ENCODE assay signal across 18 cellular contexts in the genomic region with DNA sequence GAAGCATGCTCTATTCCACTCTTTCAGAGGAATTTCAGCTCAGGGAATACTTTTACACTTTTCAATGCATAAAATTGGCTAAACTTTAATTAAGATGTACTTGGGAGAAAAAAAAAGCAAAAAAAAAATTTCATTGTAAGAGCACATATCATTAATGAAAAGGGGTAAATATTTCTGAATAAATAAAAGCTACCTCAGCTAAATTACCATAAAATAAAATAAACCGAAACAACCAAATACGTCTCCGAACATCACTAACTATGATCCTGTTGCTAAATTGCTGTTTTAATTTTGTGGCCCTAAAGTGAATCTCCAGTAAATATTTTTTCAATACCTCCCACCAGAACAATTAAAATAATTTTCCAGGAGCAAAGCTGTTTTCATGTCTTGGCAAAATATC.
DNase-seq lines count a peak whose midpoint lies in the region; ATAC-seq and TF ChIP-seq lines count a peak whose summit lies in the region.
"Had no signal": no experiment of that assay in that cellular context is flagged by ENCODE, and none has a peak within 500 bp of the region (broad histone marks: within the 10 kb centered on the region; RNA-seq: fewer than 3 reads in every experiment).

No MANE protein-coding gene starts in this region.

- H3K4me3 Mint-ChIP-seq in endodermal cell, result no peak overlapping the region
- H3K4me3 Mint-ChIP-seq: CD8-positive, alpha-beta T cell had no signal

- H2AFZ ChIP-seq in fibroblast of lung (ENCODE audit: low read length), result no peak overlapping the region

- DNase-seq in RWPE2 (ENCODE audit: low spot score) (no peak), fibroblast of lung (ENCODE audit: low read depth in 2 of 2) (no peak), posterior vena cava (ENCODE audit: low spot score) (no peak), endodermal cell (no peak), DMS79 (lab: John Stamatoyannopoulos, UW) (no peak)
- DNase-seq: CD8-positive, alpha-beta T cell; GDM1; GOT3; MV-4-11; NCI-H1417 treated with DMSO at 0.1 percent for 48 hours; NCI-H2171; NCI-H446; OCI-M1; SJCRH30 had no signal

- H3K4me3 ChIP-seq in HUES48 (ENCODE audit: low read depth, low read length) (no peak overlapping the region), RWPE2 (ENCODE audit: severe bottlenecking) (no peak overlapping the region), fibroblast of lung (replicated peaks in 1 of 4; ENCODE audit: control extremely low read depth in 1 of 4, insufficient read depth in 1 of 4, low read depth in 3 of 4, low read length in 4 of 4) (no peak overlapping the region), skeletal muscle satellite cell (ENCODE audit: low read length) (no peak overlapping the region), endodermal cell (ENCODE audit: low read length) (no peak overlapping the region)
- H3K4me3 ChIP-seq: BLaER1, SJCRH30 had no signal

- H3K27me3 ChIP-seq in HUES48 (ENCODE audit: control insufficient read depth, insufficient read depth, low read length) (no peaks in the 10 kb centered on the region), RWPE2 (ENCODE audit: insufficient read depth, poor library complexity, severe bottlenecking) (no peaks in the 10 kb centered on the region), fibroblast of lung (ENCODE audit: control insufficient read depth, insufficient read depth, low read length) (no peaks in the 10 kb centered on the region), skeletal muscle satellite cell (ENCODE audit: control insufficient read depth, insufficient read depth, low read length) (no peaks in the 10 kb centered on the region), endodermal cell (ENCODE audit: control insufficient read depth, insufficient read depth, low read length, poor library complexity, severe bottlenecking) (no peaks in the 10 kb centered on the region)
- H3K27me3 ChIP-seq: BLaER1, SJCRH30 had no signal

- no peaks in the 10 kb centered on the region for H4K20me1 ChIP-seq in fibroblast of lung (ENCODE audit: control insufficient read depth, extremely low read depth, insufficient read depth, low read length)
- H4K20me1 ChIP-seq: BLaER1 had no signal

- H3K9me3 ChIP-seq in HUES48 (ENCODE audit: control insufficient read depth, insufficient read depth, low read length) (no peaks in the 10 kb centered on the region), RWPE2 (ENCODE audit: severe bottlenecking) (no peaks in the 10 kb centered on the region), fibroblast of lung (ENCODE audit: control insufficient read depth, insufficient read depth, low read depth, low read length) (no peaks in the 10 kb centered on the region), skeletal muscle satellite cell (replicated peaks; ENCODE audit: low read length) (no peaks in the 10 kb centered on the region), endodermal cell (ENCODE audit: control insufficient read depth, low read length) (peaks cover 7% of the 10 kb centered on the region)
- H3K9me3 ChIP-seq: SJCRH30 had no signal

- H3K9ac ChIP-seq in HUES48 (ENCODE audit: low read depth, low read length) (no peak overlapping the region), fibroblast of lung (ENCODE audit: insufficient read depth, low read length) (no peak overlapping the region), skeletal muscle satellite cell (ENCODE audit: low read depth, low read length) (peak overlapping the region; percentile 2), endodermal cell (ENCODE audit: extremely low read depth, low read length, poor library complexity, severe bottlenecking) (no peak overlapping the region)
- H3K9ac ChIP-seq: BLaER1 had no signal

- H3K27ac ChIP-seq in HUES48 (ENCODE audit: low read depth, low read length), result peak overlapping the region; percentile 85
- peak overlapping the region; percentile 79 for H3K27ac ChIP-seq in RWPE2 (ENCODE audit: poor library complexity, severe bottlenecking)
- no peak overlapping the region for H3K27ac ChIP-seq in fibroblast of lung (ENCODE audit: insufficient read depth, low read length)
- H3K27ac ChIP-seq in endodermal cell (ENCODE audit: low read depth, low read length), result no peak overlapping the region
- H3K27ac ChIP-seq: BLaER1, RWPE1, SJCRH30 had no signal

- H3K79me2 ChIP-seq in fibroblast of lung (ENCODE audit: control insufficient read depth, insufficient read depth, low read length), result no peaks in the 10 kb centered on the region

- H3K4me1 ChIP-seq in HUES48 (ENCODE audit: control insufficient read depth, insufficient read depth, low read length) (peaks cover 21% of the 10 kb centered on the region), RWPE2 (ENCODE audit: insufficient read depth, poor library complexity, severe bottlenecking) (peaks cover 38% of the 10 kb centered on the region), fibroblast of lung (ENCODE audit: control insufficient read depth, extremely low read depth, insufficient read depth, low read length) (peaks cover 15% of the 10 kb centered on the region), skeletal muscle satellite cell (ENCODE audit: control insufficient read depth, insufficient read depth, low read length) (peaks cover 38% of the 10 kb centered on the region), endodermal cell (ENCODE audit: control insufficient read depth, insufficient read depth, low read length) (peaks cover 4% of the 10 kb centered on the region)
- H3K4me1 ChIP-seq: BLaER1, SJCRH30 had no signal

- H3K9me3 Mint-ChIP-seq in endodermal cell, result peaks cover 10% of the 10 kb centered on the region
- H3K9me3 Mint-ChIP-seq: CD8-positive, alpha-beta T cell had no signal

- intact Hi-C loops in posterior vena cava (cut with DNase I), result no loop called here

- WGBS in endodermal cell (ENCODE audit: insufficient coverage in 1 of 2, insufficient read length in 1 of 2), 2 experiments, result 90 to 98% methylated on average over 2 to 3 of the region's 3 CpGs

- no peak for TF ChIP-seq CTCF in RWPE2 (IDR thresholded peaks at IDR 0.05; ENCODE audit: poor library complexity, severe bottlenecking)
- TF ChIP-seq CTCF in fibroblast of lung (conservative IDR thresholded peaks at IDR 0.05 in 1 of 2, IDR thresholded peaks at IDR 0.05 in 1 of 2; ENCODE audit: low read depth in 1 of 2, low read length in 2 of 2), result no peak
- no peak for TF ChIP-seq CTCF in endodermal cell (conservative IDR thresholded peaks at IDR 0.05)

- ATAC-seq in RWPE2 (ENCODE audit: low read depth), result no peak
- ATAC-seq: CD8-positive, alpha-beta T cell had no signal

- H3K36me3 Mint-ChIP-seq in endodermal cell (ENCODE audit: low read depth), result no peaks in the 10 kb centered on the region
- H3K36me3 Mint-ChIP-seq: CD8-positive, alpha-beta T cell had no signal

- H3K36me3 ChIP-seq in HUES48 (ENCODE audit: control insufficient read depth, insufficient read depth, low read length), result no peaks in the 10 kb centered on the region
- no peaks in the 10 kb centered on the region for H3K36me3 ChIP-seq in RWPE2 (ENCODE audit: low read depth)
- H3K36me3 ChIP-seq in fibroblast of lung (ENCODE audit: control insufficient read depth, insufficient read depth, low read length), result no peaks in the 10 kb centered on the region
- H3K36me3 ChIP-seq in skeletal muscle satellite cell (ENCODE audit: insufficient read depth, low read length), result no peaks in the 10 kb centered on the region
- H3K36me3 ChIP-seq in endodermal cell (ENCODE audit: control insufficient read depth, insufficient read depth, low read length), result no peaks in the 10 kb centered on the region
- H3K36me3 ChIP-seq: BLaER1, SJCRH30 had no signal

- no peak overlapping the region for H3K27ac Mint-ChIP-seq in endodermal cell
- H3K27ac Mint-ChIP-seq: CD8-positive, alpha-beta T cell had no signal

- H3K4me2 ChIP-seq in fibroblast of lung (ENCODE audit: extremely low read depth, insufficient read depth, low read length), result peak overlapping the region; percentile 30
- H3K4me2 ChIP-seq in skeletal muscle satellite cell (ENCODE audit: low read length), result peak overlapping the region; percentile 22
- H3K4me2 ChIP-seq: BLaER1 had no signal

- H3K4me1 Mint-ChIP-seq in endodermal cell, result peaks cover 19% of the 10 kb centered on the region

- H3K27me3 Mint-ChIP-seq in endodermal cell (ENCODE audit: insufficient read depth), result peaks cover 2% of the 10 kb centered on the region

Comparison
In these comparisons a context has a peak if more than half of its experiments do, and no peak if none do; other contexts are left out.
1. H3K27ac ChIP-seq: peak in HUES48 (single experiment) and RWPE2 (single experiment); none in fibroblast of lung (single experiment) and endodermal cell (single experiment).